Comparison of ENCODE assay signal across 13 cellular contexts in genomic region chrX:49058794-49059193, GRCh38. TPM values are rescaled to one million over a fixed set of nuclear protein-coding genes. Genes with fewer than 3 reads are reported as not detected.
A peak's percentile ranks its signal among the peaks of the same experiment; 100 is the strongest.
DNase-seq lines count a peak whose midpoint lies in the region; FAIRE-seq and TF ChIP-seq lines count a peak whose summit lies in the region.
"Had no signal": no experiment of that assay in that cellular context is flagged by ENCODE, and none has a peak within 500 bp of the region (broad histone marks: within the 10 kb centered on the region; RNA-seq: fewer than 3 reads in every experiment).

A gene with protein sequence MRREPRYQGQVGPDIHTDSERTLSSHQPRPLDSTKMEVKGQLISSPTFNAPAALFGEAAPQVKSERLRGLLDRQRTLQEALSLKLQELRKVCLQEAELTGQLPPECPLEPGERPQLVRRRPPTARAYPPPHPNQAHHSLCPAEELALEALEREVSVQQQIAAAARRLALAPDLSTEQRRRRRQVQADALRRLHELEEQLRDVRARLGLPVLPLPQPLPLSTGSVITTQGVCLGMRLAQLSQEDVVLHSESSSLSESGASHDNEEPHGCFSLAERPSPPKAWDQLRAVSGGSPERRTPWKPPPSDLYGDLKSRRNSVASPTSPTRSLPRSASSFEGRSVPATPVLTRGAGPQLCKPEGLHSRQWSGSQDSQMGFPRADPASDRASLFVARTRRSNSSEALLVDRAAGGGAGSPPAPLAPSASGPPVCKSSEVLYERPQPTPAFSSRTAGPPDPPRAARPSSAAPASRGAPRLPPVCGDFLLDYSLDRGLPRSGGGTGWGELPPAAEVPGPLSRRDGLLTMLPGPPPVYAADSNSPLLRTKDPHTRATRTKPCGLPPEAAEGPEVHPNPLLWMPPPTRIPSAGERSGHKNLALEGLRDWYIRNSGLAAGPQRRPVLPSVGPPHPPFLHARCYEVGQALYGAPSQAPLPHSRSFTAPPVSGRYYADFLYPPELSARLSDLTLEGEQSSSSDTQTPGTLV (plus strand): TSS chrX:49058999. CDS start chrX:49062042, 3,043 bp downstream.

- no peak within 1 kb of the TSS for H2BK20ac ChIP-seq in H1 (ENCODE audit: low read length)

- no peak within 1 kb of the TSS for H3K4ac ChIP-seq in H1 (replicated peaks; ENCODE audit: insufficient read length, low read depth, low read length)

- H3K23me2 ChIP-seq in H1 (ENCODE audit: low read depth, low read length), result peaks cover 3% of the 10 kb centered on the region; the same call in 1 of the 2 replicates

- H3K79me2 ChIP-seq in H1 (ENCODE audit: control insufficient read depth in 1 of 2, insufficient read depth in 2 of 2, low read length in 2 of 2), result peaks cover 0 to 13% of the 10 kb centered on the region in 2 experiments; a peak in 3 of 4 replicates

- 0 out of 2 replicates have a peak within 1 kb of the TSS, but pooled peaks have one; percentile 17 for H2BK12ac ChIP-seq in H1 (ENCODE audit: low read depth, low read length)

- peak; percentile 24 for DNase-seq in NCI-H2196 (lab: John Stamatoyannopoulos, UW; ENCODE audit: unreplicated experiment)
- DNase-seq in H1 (ENCODE audit: low read depth in 1 of 2, low spot score in 2 of 2), result no peak
- no peak for DNase-seq in lower leg skin (ENCODE audit: low spot score in 2 of 2)
- DNase-seq in transverse colon, result peak; percentile 58
- DNase-seq in HuH-7.5 (ENCODE audit: low spot score), result no peak
- DNase-seq in NCI-H526 (lab: John Stamatoyannopoulos, UW), result no peak
- no peak for DNase-seq in NCI-H2107 (lab: John Stamatoyannopoulos, UW)
- DNase-seq: activated CD4-positive, alpha-beta T cell treated with anti-CD3 and anti-CD28 coated beads, Interleukin-2, amount 50 U/mL, for 1 hour; effector CD4-positive, alpha-beta T cell; HCEC 1CT; left ventricle myocardium superior; NCI-H1694; stimulated activated naive CD8-positive, alpha-beta T cell treated with anti-CD3 and anti-CD28 coated beads, Interleukin-15, Interleukin-2, amounts not matched to agents 100 U/mL and 50 U/mL, for 24 hours had no signal

- no peak within 1 kb of the TSS for H3K23ac ChIP-seq in H1 (ENCODE audit: insufficient read length)

- H3K4me2 ChIP-seq in H1 (ENCODE audit: insufficient read depth in 1 of 2, low read depth in 2 of 2, low read length in 2 of 2), result peak within 1 kb of the TSS; percentile 78 to 85

- H3K9me3 ChIP-seq in H1 (ENCODE audit: insufficient read depth in 2 of 2, low read depth in 1 of 2, low read length in 1 of 2) (no peaks in the 10 kb centered on the region), transverse colon (no peaks in the 10 kb centered on the region)

- H2AK5ac ChIP-seq in H1 (ENCODE audit: low read depth, low read length), result no peak within 1 kb of the TSS

- TF ChIP-seq RAD21 in H1 (IDR thresholded peaks at IDR 0.05 in 1 of 2, conservative IDR thresholded peaks at IDR 0.05 in 1 of 2; ENCODE audit: low read depth in 2 of 2, low read length in 2 of 2), result no peak

- CTCF ChIA-PET in H1 (lab: Charles Lee; ENCODE audit: partially characterized antibody), result interaction anchor here (0.6 kb wide), 1 partner anchor 19 kb away, joined by 3 read pairs; no protein-coding TSS in a partner anchor

- no peak within 1 kb of the TSS for H3K27ac ChIP-seq in H1 (ENCODE audit: low read depth, low read length)
- peak within 1 kb of the TSS; percentile 59 to 81 (median 71) for H3K27ac ChIP-seq in transverse colon

- in situ Hi-C loops in transverse colon (cut with MboI; ENCODE audit: low pct_ligation_motif_present in 1 of 4, low pct_unique_long_range_greater_than_20kb in 1 of 4, low sequenced_read_pairs in 3 of 4), result no loop called here

- no peak within 1 kb of the TSS for H3K14ac ChIP-seq in H1 (ENCODE audit: insufficient read length)

- FAIRE-seq in H1 (lab: Jason Lieb, UNC), result no peak

- no peak within 1 kb of the TSS for H4K91ac ChIP-seq in H1 (replicated peaks; ENCODE audit: insufficient read length, low read length)

- H3K79me1 ChIP-seq in H1 (ENCODE audit: low read depth, low read length), result 0 out of 2 replicates have a peak, but pooled peaks cover 4% of the 10 kb centered on the region

- no peak within 1 kb of the TSS for H2AFZ ChIP-seq in H1 (ENCODE audit: low read length)

- H2BK5ac ChIP-seq in H1 (ENCODE audit: low read depth, low read length), result no peak within 1 kb of the TSS; the same call in 1 of the 2 replicates

- no peak within 1 kb of the TSS for H3K18ac ChIP-seq in H1 (ENCODE audit: extremely low read depth, low read length)

- no peak for TF ChIP-seq EP300 in H1 (IDR thresholded peaks at IDR 0.05; ENCODE audit: borderline replicate concordance in 1 of 2, low read depth in 2 of 2, low read length in 2 of 2)
- no peak for TF ChIP-seq EP300 in transverse colon (IDR thresholded peaks at IDR 0.05; ENCODE audit: low read depth)

- no peaks in the 10 kb centered on the region for H4K20me1 ChIP-seq in H1 (replicated peaks in 1 of 2; ENCODE audit: control insufficient read depth in 1 of 2, insufficient read depth in 2 of 2, low read length in 2 of 2)

- peak within 1 kb of the TSS in 2 of 4 experiments; percentile 22 to 48; a peak in 3 of 7 replicates for H3K9ac ChIP-seq in H1 (replicated peaks in 1 of 4; ENCODE audit: extremely low read depth in 1 of 4, low read depth in 3 of 4, low read length in 3 of 4)

- H3K27me3 ChIP-seq in H1 (replicated peaks in 1 of 4; ENCODE audit: control insufficient read depth in 3 of 4, extremely low read depth in 1 of 4, insufficient read depth in 3 of 4, low read length in 3 of 4), result no peaks in the 10 kb centered on the region
- no peaks in the 10 kb centered on the region for H3K27me3 ChIP-seq in transverse colon

- TF ChIP-seq POLR2A in H1 (IDR thresholded peaks at IDR 0.05; ENCODE audit: control extremely low read depth in 1 of 2, low read depth in 2 of 2, low read length in 2 of 2) (no peak), lower leg skin (IDR thresholded peaks at IDR 0.05) (no peak), transverse colon (IDR thresholded peaks at IDR 0.05) (peak; percentile 67)

- POLR2A ChIA-PET in H1 (lab: Charles Lee; ENCODE audit: partially characterized antibody), result interaction anchor here (0.8 to 1.9 kb wide), 4 partner anchors 17 to 32 kb away, joined by 4 to 5 read pairs (median 4); no protein-coding TSS in a partner anchor

- H3K36me3 ChIP-seq in H1 (ENCODE audit: control insufficient read depth in 2 of 4, insufficient read depth in 4 of 4, low read length in 3 of 4) (peaks cover 0 to 4% (median 3%) of the 10 kb centered on the region in 4 experiments; a peak in 2 of 8 replicates), transverse colon (no peaks in the 10 kb centered on the region)

- H3K4me1 ChIP-seq in H1 (replicated peaks in 1 of 4; ENCODE audit: control insufficient read depth in 3 of 4, insufficient read depth in 4 of 4, low read length in 3 of 4) (peaks cover 0 to 4% (median 0%) of the 10 kb centered on the region in 4 experiments; a peak in 5 of 7 replicates), transverse colon (no peaks in the 10 kb centered on the region)

- H4K5ac ChIP-seq in H1 (ENCODE audit: insufficient read length, low read depth, low read length), result no peak within 1 kb of the TSS

- no peak within 1 kb of the TSS for H3K56ac ChIP-seq in H1 (replicated peaks; ENCODE audit: insufficient read length, low read depth, low read length)

- TF ChIP-seq CTCF in H1 (IDR thresholded peaks at IDR 0.05; ENCODE audit: control extremely low read depth in 1 of 3, insufficient read depth in 1 of 3, low read depth in 1 of 3, low read length in 3 of 3) (no peak), lower leg skin (IDR thresholded peaks at IDR 0.05) (no peak), transverse colon (IDR thresholded peaks at IDR 0.05) (no peak)

- no peak within 1 kb of the TSS for H2BK120ac ChIP-seq in H1 (replicated peaks; ENCODE audit: low read depth, low read length)

- intact Hi-C loops in lower leg skin (cut with DNase I; ENCODE audit: low total_unique reads) (no loop called here), transverse colon (cut with DNase I; ENCODE audit: low total_unique reads) (no loop called here)

- H2BK15ac ChIP-seq in H1 (ENCODE audit: low read length), result no peak within 1 kb of the TSS

- H3K4me3 ChIP-seq in H1 (ENCODE audit: extremely low read depth in 1 of 4, insufficient read depth in 2 of 4, low read depth in 3 of 4, low read length in 4 of 4), result peak within 1 kb of the TSS; percentile 46 to 66 (median 51)
- peak within 1 kb of the TSS; percentile 6 for H3K4me3 ChIP-seq in lower leg skin (ENCODE audit: low read depth, poor library complexity, severe bottlenecking)
- H3K4me3 ChIP-seq in transverse colon, result peak within 1 kb of the TSS in 3 of 4 donors; percentile 20 to 53 (median 41)

- no peak within 1 kb of the TSS for H4K8ac ChIP-seq in H1 (ENCODE audit: extremely low read depth, insufficient read depth, low read length)

- WGBS in H1 (ENCODE audit: extremely low coverage in 1 of 2, insufficient coverage in 1 of 2, insufficient read length in 1 of 2, insufficient replicate concordance in 2 of 2, low coverage in 1 of 2, low lambda C conversion rate in 2 of 2, missing lambda C conversion rate in 1 of 2), 2 experiments, result 14% methylated on average over 1 of the region's 5 CpGs; no CpG with 5 or more reads in 1 of the 2 experiments
- 42 to 66% methylated on average over 2 to 5 of the region's 5 CpGs for WGBS in lower leg skin, 2 donors
- 41% methylated on average over 5 of the region's 5 CpGs; no CpG with 5 or more reads in 1 of the 2 donors for WGBS in transverse colon (ENCODE audit: low coverage in 1 of 2), 2 donors

TF ChIP-seq in H1, 55 proteins besides CTCF, POLR2A, EP300 and RAD21:
- TF ChIP-seq TEAD4 (IDR thresholded peaks at IDR 0.05; ENCODE audit: low read depth, low read length) (no peak), KDM4A (IDR thresholded peaks at IDR 0.05; ENCODE audit: low read depth, low read length, severe bottlenecking) (no peak), EGR1 (IDR thresholded peaks at IDR 0.05; ENCODE audit: borderline replicate concordance, low read depth, low read length) (no peak)
TF ChIP-seq in H1: peak in this region for 0.

RNA-seq across cellular contexts. Expression of the gene that starts here (rescaled TPM):
- 11.8 and 11.9 TPM in 2 replicates for total RNA-seq in H1 (2021; fragmentation: NEBNext Ultra II Directional; extraction: Animal tissue kit (Norgen Biotek cat#: 25700))
- polyA plus RNA-seq in H1 (2011; rRNA removed), result 4.9 and 8.6 TPM in 2 replicates
- 5.2 TPM for polyA plus RNA-seq in H1 (2011; cell fraction: cytosol; rRNA removed)
- 16.9 TPM for polyA plus RNA-seq in H1 (2011; cell fraction: nucleus; rRNA removed)
- 7.7 to 10.3 TPM (median 9.3 TPM) in 4 replicates for polyA plus RNA-seq in H1 (2012, experiment 1 of 2)
- polyA plus RNA-seq in H1 (2012, experiment 2 of 2), result 7.5 TPM
- 7.6 TPM for polyA plus RNA-seq in H1 (2013, experiment 1 of 2)
- 7.6 TPM for polyA plus RNA-seq in H1 (2013, experiment 2 of 2)
- 3.1 and 5.0 TPM in 2 replicates for polyA minus RNA-seq in H1 (2011; rRNA and poly(A)+ RNA removed)
- polyA minus RNA-seq in H1 (2011; cell fraction: cytosol; rRNA and poly(A)+ RNA removed), result 6.9 TPM
- 5.9 TPM for polyA minus RNA-seq in H1 (2011; cell fraction: nucleus; rRNA and poly(A)+ RNA removed)
- total RNA-seq in lower leg skin (10 to 100 TPM; 33.7 to 51.9 (median 36.0) TPM), transverse colon (10 to 100 TPM in 2 of 4 donors, 1 to 10 TPM in 2; 4.4 to 19.1 (median 9.9) TPM)

Comparison
In these comparisons a context has a peak if more than half of its experiments do, and no peak if none do; other contexts are left out.
1. DNase-seq: peak in NCI-H2196 (single experiment) and transverse colon (single experiment); none in H1 (0 of 2), lower leg skin (0 of 2), HuH-7.5 (single experiment), NCI-H526 (0 of 2) and NCI-H2107 (single experiment).
2. Peak in every context shown above with its lines, with median percentiles within 50 percentile points of each other: H3K4me3 ChIP-seq.